ENCODE assay signal across 11 cellular contexts in the genomic region with DNA sequence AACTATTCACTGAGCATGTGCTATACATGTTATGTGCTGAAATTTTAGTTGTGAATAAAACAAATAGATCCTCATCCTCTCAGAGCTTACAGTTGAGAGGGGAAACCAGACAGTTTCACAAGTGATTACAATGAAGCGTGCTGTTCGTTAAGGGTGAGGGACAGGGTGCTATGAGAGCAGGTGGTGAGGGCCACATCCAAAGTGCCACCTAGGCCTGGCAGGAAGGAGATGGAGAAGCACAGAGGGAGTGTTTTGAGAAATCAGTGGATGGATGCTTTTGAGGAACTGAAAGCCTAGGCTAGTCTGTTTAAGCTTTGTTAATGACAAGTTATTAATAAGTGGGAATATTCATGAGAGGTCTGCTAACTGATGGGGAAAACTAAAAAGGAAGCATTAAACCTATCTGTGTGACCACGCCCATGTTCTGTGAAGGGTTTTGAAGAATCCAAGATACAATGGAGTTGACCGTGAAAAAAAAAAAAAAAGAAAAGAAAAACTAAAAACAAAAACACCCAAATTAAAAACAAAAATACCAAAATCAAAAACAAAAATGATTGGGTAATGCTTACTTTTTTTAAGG. TPM values are rescaled to one million over a fixed set of nuclear protein-coding genes. Genes with fewer than 3 reads are reported as not detected.
A peak's percentile ranks its signal among the peaks of the same experiment; 100 is the strongest.
DNase-seq lines count a peak whose midpoint lies in the region; ATAC-seq, FAIRE-seq and TF ChIP-seq lines count a peak whose summit lies in the region.
"Had no signal": no experiment of that assay in that cellular context is flagged by ENCODE, and none has a peak within 500 bp of the region (broad histone marks: within the 10 kb centered on the region; RNA-seq: fewer than 3 reads in every experiment).

No MANE protein-coding gene starts in this region.

- peaks cover 45% of the 10 kb centered on the region for H3K4me1 ChIP-seq in BLaER1
- H3K4me1 ChIP-seq in uterus: no peaks in the 10 kb centered on the region
- H3K4me1 ChIP-seq: Caco-2 had no signal

- H3K27ac ChIP-seq in BLaER1 (0 out of 2 replicates have a peak overlapping the region, but pooled peaks have one; percentile 32), uterus (no peak overlapping the region)

- no peaks in the 10 kb centered on the region for H3K27me3 Mint-ChIP-seq in T-cell

- H3K4me3 ChIP-seq in BLaER1 (no peak overlapping the region), uterus (no peak overlapping the region)
- H3K4me3 ChIP-seq: Peyer's patch had no signal

- H4K20me1 ChIP-seq in BLaER1: no peaks in the 10 kb centered on the region; the same call in 1 of the 2 replicates

- H3K36me3 Mint-ChIP-seq in T-cell: no peaks in the 10 kb centered on the region

- no peaks in the 10 kb centered on the region for H3K9me3 Mint-ChIP-seq in T-cell

- H3K4me2 ChIP-seq in BLaER1: peak overlapping the region; percentile 48

- no peak overlapping the region for H3K4me3 Mint-ChIP-seq in T-cell

- no peak overlapping the region for H3K9ac ChIP-seq in BLaER1

- TF ChIP-seq POLR2A in uterus (IDR thresholded peaks at IDR 0.05): no peak
- no peak for TF ChIP-seq POLR2A in GM12892 (IDR thresholded peaks at IDR 0.05; ENCODE audit: low read depth, low read length)

- H3K27me3 ChIP-seq in BLaER1 (no peaks in the 10 kb centered on the region), uterus (no peaks in the 10 kb centered on the region)
- H3K27me3 ChIP-seq: Peyer's patch had no signal

- POLR2A ChIA-PET in T-cell (lab: Charles Lee): interaction anchor here in 1 of 2 donors (0.7 kb wide), 1 partner anchor 52 kb away, joined by 3 read pairs; no protein-coding TSS in a partner anchor

- intact Hi-C loops in uterus (cut with DNase I; ENCODE audit: low total_unique reads): no loop called here

- no peak for FAIRE-seq in D721Med (lab: Jason Lieb, UNC)
- FAIRE-seq in GM12892 (lab: Jason Lieb, UNC): no peak

- H3K9me3 ChIP-seq in BLaER1 (no peaks in the 10 kb centered on the region), uterus (no peaks in the 10 kb centered on the region)
- H3K9me3 ChIP-seq: Caco-2, Peyer's patch had no signal

- peak; percentile 40 for ATAC-seq in GM19351 (IDR thresholded peaks at IDR 0.05; ENCODE audit: unreplicated experiment)
- peak; percentile 78 for ATAC-seq in HG03097 (IDR thresholded peaks at IDR 0.05; ENCODE audit: low FRiP score, unreplicated experiment)
- peak in 2 of 4 experiments; percentile 23 to 36 for ATAC-seq in T-cell (replicated peaks in 1 of 4)

- no peak for TF ChIP-seq CTCF in D721Med (IDR thresholded peaks at IDR 0.05; ENCODE audit: insufficient read depth, missing control alignments)
- no peak for TF ChIP-seq CTCF in uterus (IDR thresholded peaks at IDR 0.05)

- H3K36me3 ChIP-seq in BLaER1: no peaks in the 10 kb centered on the region
- H3K36me3 ChIP-seq in uterus: no peaks in the 10 kb centered on the region
- H3K36me3 ChIP-seq: Peyer's patch had no signal

- DNase-seq in T-cell (peak in 2 of 34 experiments; percentile 12 to 15), D721Med (ENCODE audit: insufficient read length, low spot score) (no peak), uterus (no peak), NCI-H2196 treated with DMSO at 0.1 percent for 48 hours (lab: John Stamatoyannopoulos, UW; ENCODE audit: unreplicated experiment) (no peak), GM12892 (ENCODE audit: insufficient read length) (no peak)
- DNase-seq: activated effector memory CD4-positive, alpha-beta T cell treated with Interleukin-2 at 50 U/mL for 16 hours; Caco-2 had no signal

- CTCF ChIA-PET in T-cell (lab: Charles Lee): interaction anchor here in 1 of 2 donors (0.5 to 1.2 kb wide), 2 partner anchors 9 to 106 kb away, joined by 3 to 4 read pairs; no protein-coding TSS in a partner anchor

- H3K4me1 Mint-ChIP-seq in T-cell: peaks cover 27 to 73% (median 36%) of the 10 kb centered on the region in 3 donors

- peak overlapping the region; percentile 33 to 46 for H3K27ac Mint-ChIP-seq in T-cell

RNA-seq across cellular contexts. Expression of gene MCTP2, which starts 7.3 kb away (rescaled TPM):
- total RNA-seq in T-cell (10 to 100 TPM; 16.0 to 31.3 (median 22.4) TPM), uterus (10 to 100 TPM in 2 of 4 donors, 1 to 10 TPM in 2; 3.3 to 98.9 (median 11.7) TPM)
- polyA plus RNA-seq in GM12892 (2012; ENCODE audit: missing spikeins): 0.32 TPM
